8 cellular contexts compared by ENCODE assay signal in the genomic region with DNA sequence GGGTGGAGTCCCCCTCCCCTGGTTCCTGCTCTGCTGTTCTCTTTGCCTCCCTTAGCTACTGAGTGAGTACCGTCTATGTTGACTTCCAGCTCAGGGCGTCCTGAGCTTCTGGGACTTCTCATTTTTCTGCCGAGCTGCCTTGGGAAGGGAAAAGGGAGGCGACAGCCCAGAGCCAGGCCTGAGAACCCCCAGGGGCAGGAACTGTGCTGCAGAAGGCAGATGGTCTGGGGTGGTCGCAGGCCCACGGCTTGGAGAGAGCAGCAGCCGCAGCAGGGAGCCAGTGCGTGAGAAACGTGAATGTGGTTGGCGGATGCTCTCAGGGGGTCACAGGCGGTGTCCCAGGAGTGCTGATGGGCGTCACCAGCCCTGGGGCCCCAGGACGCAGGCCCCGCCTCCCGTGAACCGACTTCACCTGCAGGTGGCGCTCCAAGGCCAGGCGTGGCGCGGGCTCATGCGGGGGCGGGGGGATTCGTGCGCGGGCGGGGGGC. TPM values are rescaled to one million over a fixed set of nuclear protein-coding genes. Genes with fewer than 3 reads are reported as not detected.
DNase-seq lines count a peak whose midpoint lies in the region; ATAC-seq and TF ChIP-seq lines count a peak whose summit lies in the region.

No MANE protein-coding gene starts in this region.

- intact Hi-C loops in PC-3 (cut with micrococcal nuclease) = no loop called here
- intact Hi-C loops in psoas muscle (cut with DNase I) = loop anchor here in 1 of 2 donors (1.0 kb wide), 1 partner anchor 66 kb away; no protein-coding TSS in a partner anchor

- POLR2A ChIA-PET in PC-3 (lab: Charles Lee; ENCODE audit: unreplicated experiment) = no interaction called here

- H3K9me3 ChIP-seq in PC-3 (ENCODE audit: low read length) = no peaks in the 10 kb centered on the region
- no peaks in the 10 kb centered on the region for H3K9me3 ChIP-seq in psoas muscle

- no peaks in the 10 kb centered on the region for H4K20me1 ChIP-seq in PC-3 (ENCODE audit: low read length)

- H3K79me2 ChIP-seq in PC-3 (ENCODE audit: low read length) = no peaks in the 10 kb centered on the region

- peak overlapping the region; percentile 71 for H3K4me2 ChIP-seq in PC-3 (ENCODE audit: low read length)

- no peaks in the 10 kb centered on the region for H3K27me3 ChIP-seq in PC-3 (ENCODE audit: low read length)
- no peaks in the 10 kb centered on the region for H3K27me3 ChIP-seq in foreskin keratinocyte
- no peaks in the 10 kb centered on the region for H3K27me3 ChIP-seq in psoas muscle (ENCODE audit: insufficient read depth in 3 of 3, low read length in 2 of 3)

- H3K27ac ChIP-seq in PC-3 (ENCODE audit: low read length) (no peak overlapping the region), foreskin keratinocyte (no peak overlapping the region), psoas muscle (no peak overlapping the region)

- H3F3A ChIP-seq in PC-3 (ENCODE audit: low read length, unreplicated experiment) = no peaks in the 10 kb centered on the region

- CTCF ChIA-PET in PC-3 (lab: Charles Lee) = no interaction called here

- H3K4me3 ChIP-seq in PC-3 (ENCODE audit: low read length) (no peak overlapping the region), psoas muscle (no peak overlapping the region)

- DNase-seq in EL (peak; percentile 53), PC-3 (peak; percentile 53), foreskin keratinocyte (no peak), psoas muscle (peak; percentile 75 to 85), GOT3 (lab: John Stamatoyannopoulos, UW) (no peak)
- peak; percentile 58 to 61 for DNase-seq in activated T-helper 1 cell treated with anti-CD3 and anti-CD28 coated beads, Interleukin-2, amount 50 U/mL, for 16 hours (ENCODE audit: low read depth in 1 of 2, low spot score in 1 of 2)

- WGBS in psoas muscle, 3 donors = 6 to 11% (median 8%) methylated on average over 24 to 26 of the region's 26 CpGs

- ATAC-seq in HG02885 (IDR thresholded peaks at IDR 0.05; ENCODE audit: poor library complexity, unreplicated experiment) = peak; percentile 45
- ATAC-seq in PC-3 = peak; percentile 68
- peak; percentile 54 for ATAC-seq in foreskin keratinocyte
- ATAC-seq in psoas muscle = peak; percentile 52 to 86 (median 74)
- ATAC-seq in GM18907 (IDR thresholded peaks at IDR 0.05; ENCODE audit: unreplicated experiment) = no peak

- H3K36me3 ChIP-seq in PC-3 (ENCODE audit: low read depth, low read length) (no peaks in the 10 kb centered on the region), psoas muscle (ENCODE audit: insufficient read depth in 1 of 2, low read depth in 1 of 2) (no peaks in the 10 kb centered on the region)

- no peaks in the 10 kb centered on the region for H3K9me2 ChIP-seq in PC-3 (replicated peaks; ENCODE audit: low read length)

- H2AFZ ChIP-seq in PC-3 (ENCODE audit: low read length) = peak overlapping the region; percentile 81

- no TSS peak for BruUV-seq in PC-3 (replicated peaks; lab: Mats Ljungman, UMichigan)

- H3K4me1 ChIP-seq in PC-3 (ENCODE audit: insufficient read depth, low read length) (no peaks in the 10 kb centered on the region), foreskin keratinocyte (no peaks in the 10 kb centered on the region), psoas muscle (peaks cover 5% of the 10 kb centered on the region)

- peak; percentile 46 for TF ChIP-seq CTCF in PC-3 (conservative IDR thresholded peaks at IDR 0.05; ENCODE audit: low read depth, low read length)
- TF ChIP-seq CTCF in foreskin keratinocyte (conservative IDR thresholded peaks at IDR 0.05) = peak; percentile 73
- peak; percentile 64 for TF ChIP-seq CTCF in psoas muscle (IDR thresholded peaks at IDR 0.05)

- H3K9ac ChIP-seq in PC-3 (ENCODE audit: low read length) = no peak overlapping the region

RNA-seq across cellular contexts. Expression of a gene that starts 9.2 kb away (rescaled TPM):
- 24.5 and 41.5 TPM in 2 replicates for total RNA-seq in PC-3 (2014; rRNA removed)
- total RNA-seq in foreskin keratinocyte = 10.5 and 12.5 TPM in 2 replicates
- polyA plus RNA-seq in foreskin keratinocyte = 11.0 and 14.0 TPM in 2 replicates
- total RNA-seq in psoas muscle = 10 to 100 TPM; 14.5 to 25.0 (median 21.9) TPM
- 10 to 100 TPM; 18.6 to 35.2 (median 23.4) TPM for polyA plus RNA-seq in psoas muscle

RNA-seq across cellular contexts. Expression of a gene that starts 55.8 kb away (rescaled TPM):
- total RNA-seq in PC-3 (2014; rRNA removed) = 2.5 and 5.6 TPM in 2 replicates
- 4.4 and 4.6 TPM in 2 replicates for total RNA-seq in foreskin keratinocyte
- 3.6 and 4.0 TPM in 2 replicates for polyA plus RNA-seq in foreskin keratinocyte
- total RNA-seq in psoas muscle = 1 to 10 TPM; 2.2 to 2.9 (median 2.4) TPM
- 1 to 10 TPM; 2.3 to 8.3 (median 4.3) TPM for polyA plus RNA-seq in psoas muscle

Comparison
In these comparisons a context has a peak if more than half of its experiments do, and no peak if none do; other contexts are left out.
1. DNase-seq: peak in EL (single experiment), PC-3 (single experiment), activated T-helper 1 cell treated with anti-CD3 and anti-CD28 coated beads, Interleukin-2, amount 50 U/mL, for 16 hours (2 of 2) and psoas muscle (2 of 2); none in foreskin keratinocyte (0 of 2) and GOT3 (single experiment).
2. Peak in every context shown above with its lines, with median percentiles within 50 percentile points of each other: CTCF ChIP-seq.